Comparison of ENCODE assay signal across 8 cellular contexts in the genomic region with DNA sequence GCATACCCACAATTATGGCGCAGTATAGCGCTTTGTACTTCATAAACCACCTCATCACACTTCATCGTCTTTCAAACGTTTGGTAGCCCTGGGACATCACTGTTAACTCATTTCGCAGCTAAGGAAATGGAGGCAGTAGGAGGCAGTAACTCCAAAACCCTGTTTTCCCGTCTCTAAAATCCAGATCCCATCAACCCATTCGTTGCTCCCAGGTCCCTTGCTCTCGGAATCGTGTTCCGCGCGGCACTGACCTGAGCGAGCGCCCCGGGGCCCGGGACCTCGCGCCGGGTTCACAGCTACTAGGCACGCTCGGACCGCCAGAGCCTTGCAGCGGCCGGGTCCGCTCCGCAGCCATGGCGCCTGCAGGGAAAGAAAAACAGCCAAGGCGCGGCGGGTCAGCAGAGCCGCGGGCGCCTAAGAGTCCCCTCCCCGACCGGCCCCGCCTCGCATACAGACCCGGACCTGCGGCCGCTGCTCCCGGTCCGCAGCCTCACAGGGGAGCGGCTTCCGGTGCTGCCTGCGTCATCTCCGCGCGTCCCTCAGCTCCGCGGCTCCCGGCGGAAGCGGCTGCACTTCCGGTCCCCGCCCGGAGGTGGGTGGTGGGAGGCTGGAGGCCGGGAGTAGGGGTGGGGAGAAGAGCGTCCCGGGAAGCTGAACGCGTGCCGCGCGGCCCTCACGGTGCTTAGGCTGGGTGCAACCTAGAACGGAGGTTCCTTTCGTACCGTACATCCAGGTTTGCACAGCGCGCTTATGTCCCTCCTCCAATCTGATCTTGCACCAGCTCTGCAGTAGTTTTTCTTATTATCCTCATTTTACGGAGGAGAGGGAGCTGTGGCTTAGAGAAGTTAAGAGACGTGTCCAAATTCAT. TPM values are rescaled to one million over a fixed set of nuclear protein-coding genes. Genes with fewer than 3 reads are reported as not detected.
DNase-seq lines count a peak whose midpoint lies in the region; ATAC-seq and TF ChIP-seq lines count a peak whose summit lies in the region.

A gene with protein sequence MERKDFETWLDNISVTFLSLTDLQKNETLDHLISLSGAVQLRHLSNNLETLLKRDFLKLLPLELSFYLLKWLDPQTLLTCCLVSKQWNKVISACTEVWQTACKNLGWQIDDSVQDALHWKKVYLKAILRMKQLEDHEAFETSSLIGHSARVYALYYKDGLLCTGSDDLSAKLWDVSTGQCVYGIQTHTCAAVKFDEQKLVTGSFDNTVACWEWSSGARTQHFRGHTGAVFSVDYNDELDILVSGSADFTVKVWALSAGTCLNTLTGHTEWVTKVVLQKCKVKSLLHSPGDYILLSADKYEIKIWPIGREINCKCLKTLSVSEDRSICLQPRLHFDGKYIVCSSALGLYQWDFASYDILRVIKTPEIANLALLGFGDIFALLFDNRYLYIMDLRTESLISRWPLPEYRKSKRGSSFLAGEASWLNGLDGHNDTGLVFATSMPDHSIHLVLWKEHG (minus strand): TSS at position 519 of the 868 bp plus-strand sequence. CDS start 5,158 bp downstream, outside the sequence.

- peak within 1 kb of the TSS; percentile 91 for H3K27ac ChIP-seq in suprapubic skin

- H3K36me3 ChIP-seq in suprapubic skin, result peaks cover 2% of the 10 kb centered on the region

- TF ChIP-seq CTCF in HFF-Myc (IDR thresholded peaks at IDR 0.05; ENCODE audit: low read depth, low read length, missing control alignments) (no peak), suprapubic skin (IDR thresholded peaks at IDR 0.05) (no peak)

- WGBS in suprapubic skin, result under 1% methylated on average over 28 of the region's 72 CpGs

- DNase-seq in GM04504 (ENCODE audit: low read depth) (peak; percentile 65), HFF-Myc (ENCODE audit: extremely low read depth, low read depth) (peak; percentile 65), NAMALWA (ENCODE audit: low spot score) (peak; percentile 91), SKM-1 (lab: John Stamatoyannopoulos, UW; ENCODE audit: unreplicated experiment) (peak; percentile 75), glomerular endothelial cell (ENCODE audit: extremely low read depth, low read depth, low spot score) (no peak), occipital lobe (lab: John Stamatoyannopoulos, UW) (peak; percentile 85), suprapubic skin (ENCODE audit: low spot score in 2 of 2) (peak; percentile 94)
- DNase-seq in activated naive CD4-positive, alpha-beta T cell treated with anti-CD3 and anti-CD28 coated beads, Interleukin-2, amount 50 U/mL, for 72 hours (ENCODE audit: low spot score in 2 of 2), result peak; percentile 87 to 93

- ATAC-seq in activated naive CD4-positive, alpha-beta T cell treated with anti-CD3 and anti-CD28 coated beads, Interleukin-2, amount 50 U/mL, for 72 hours, result peak; percentile 97

- no peaks in the 10 kb centered on the region for H3K27me3 ChIP-seq in suprapubic skin

- no peaks in the 10 kb centered on the region for H3K9me3 Mint-ChIP-seq in activated naive CD4-positive, alpha-beta T cell treated with anti-CD3 and anti-CD28 coated beads, Interleukin-2, amount 50 U/mL, for 72 hours

- H3K4me1 ChIP-seq in suprapubic skin, result peaks cover 42% of the 10 kb centered on the region

- H3K36me3 Mint-ChIP-seq in activated naive CD4-positive, alpha-beta T cell treated with anti-CD3 and anti-CD28 coated beads, Interleukin-2, amount 50 U/mL, for 72 hours, result peaks cover 12 to 28% of the 10 kb centered on the region in 2 donors

- TF ChIP-seq POLR2A in suprapubic skin (IDR thresholded peaks at IDR 0.05), result peak; percentile 40 to 85

- no peaks in the 10 kb centered on the region for H3K9me3 ChIP-seq in suprapubic skin

- H3K4me3 ChIP-seq in HFF-Myc (replicated peaks; ENCODE audit: low read depth, low read length), result peak within 1 kb of the TSS; percentile 73
- H3K4me3 ChIP-seq in suprapubic skin, result peak within 1 kb of the TSS; percentile 86

- H3K27ac Mint-ChIP-seq in activated naive CD4-positive, alpha-beta T cell treated with anti-CD3 and anti-CD28 coated beads, Interleukin-2, amount 50 U/mL, for 72 hours, result peak within 1 kb of the TSS; percentile 92 to 93

- TF ChIP-seq EP300 in suprapubic skin (IDR thresholded peaks at IDR 0.05), result no peak

RNA-seq across cellular contexts. Expression of the gene that starts here (rescaled TPM):
- 10 to 100 TPM; 69.9 to 70.2 TPM for total RNA-seq in activated naive CD4-positive, alpha-beta T cell treated with anti-CD3 and anti-CD28 coated beads, Interleukin-2, amount 50 U/mL, for 72 hours
- total RNA-seq in glomerular endothelial cell, result 41.8 and 49.8 TPM in 2 replicates
- total RNA-seq in occipital lobe, result 48.2 TPM
- total RNA-seq in suprapubic skin, result 10 to 100 TPM; 40.4 to 74.8 (median 52.3) TPM
